8 cellular contexts compared by ENCODE assay signal in the genomic region with DNA sequence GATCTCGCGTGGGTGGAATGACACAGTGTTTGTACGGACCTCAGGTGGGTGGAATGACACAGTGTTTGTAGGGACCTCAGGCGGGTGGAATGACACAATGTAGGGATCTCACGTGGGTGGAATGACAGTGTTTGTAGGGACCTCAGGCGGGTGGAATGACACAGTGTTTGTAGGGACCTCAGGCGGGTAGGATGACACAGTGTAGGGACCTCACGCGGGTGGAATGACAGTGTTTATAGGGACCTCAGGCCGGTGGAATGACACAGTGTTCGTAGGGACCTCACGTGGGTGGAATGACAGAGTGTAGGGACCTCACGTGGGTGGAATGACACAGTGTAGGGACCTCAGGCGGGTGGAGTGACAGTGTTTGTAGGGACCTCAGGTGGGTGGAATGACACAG. TPM values are rescaled to one million over a fixed set of nuclear protein-coding genes. Genes with fewer than 3 reads are reported as not detected.
A peak's percentile ranks its signal among the peaks of the same experiment; 100 is the strongest.
DNase-seq lines count a peak whose midpoint lies in the region; ATAC-seq and TF ChIP-seq lines count a peak whose summit lies in the region.
"Not testable (repeated sequence)": the region's sequence is repeated elsewhere in the genome, so short reads cannot be mapped to it uniquely, and the experiment has no call there.

No MANE protein-coding gene starts in this region.

- not testable (repeated sequence) for TF ChIP-seq CTCF in upper lobe of right lung (IDR thresholded peaks at IDR 0.05)

- not testable (repeated sequence) for H3K9me3 Mint-ChIP-seq in T-helper 2 cell treated with Interferon-gamma antibody and Interleukin-4, amounts not matched to agents 5 μg/mL and 100 μg/mL, for 36 hours; memory B cell
- H3K9me3 Mint-ChIP-seq in activated T-cell treated with anti-CD3 and anti-CD28 coated beads, Interleukin-2, amount 50 U/mL, for 24 hours = peaks cover 39% of the 10 kb centered on the region
- H3K9me3 Mint-ChIP-seq in activated naive CD8-positive, alpha-beta T cell treated with anti-CD3 and anti-CD28 coated beads, Interleukin-2, amount 50 U/mL, for 24 hours = peaks cover 27% of the 10 kb centered on the region

- not testable (repeated sequence) for H3K36me3 ChIP-seq in upper lobe of right lung

- intact Hi-C loops in upper lobe of right lung (cut with DNase I) = not testable (repeated sequence)

- H3K27me3 Mint-ChIP-seq in T-helper 2 cell treated with Interferon-gamma antibody and Interleukin-4, amounts not matched to agents 5 μg/mL and 100 μg/mL, for 36 hours (ENCODE audit: low read depth); activated T-cell treated with anti-CD3 and anti-CD28 coated beads, Interleukin-2, amount 50 U/mL, for 24 hours; activated naive CD8-positive, alpha-beta T cell treated with anti-CD3 and anti-CD28 coated beads, Interleukin-2, amount 50 U/mL, for 24 hours; memory B cell: not testable (repeated sequence)

- peaks cover 27% of the 10 kb centered on the region for H3K36me3 Mint-ChIP-seq in T-helper 2 cell treated with Interferon-gamma antibody and Interleukin-4, amounts not matched to agents 5 μg/mL and 100 μg/mL, for 36 hours (ENCODE audit: low read depth)
- peaks cover 79% of the 10 kb centered on the region for H3K36me3 Mint-ChIP-seq in activated T-cell treated with anti-CD3 and anti-CD28 coated beads, Interleukin-2, amount 50 U/mL, for 24 hours (ENCODE audit: low read depth)
- H3K36me3 Mint-ChIP-seq in activated naive CD8-positive, alpha-beta T cell treated with anti-CD3 and anti-CD28 coated beads, Interleukin-2, amount 50 U/mL, for 24 hours (ENCODE audit: low read depth) = peaks cover 65% of the 10 kb centered on the region
- H3K36me3 Mint-ChIP-seq in memory B cell = not testable (repeated sequence)

- H3K9me3 ChIP-seq in upper lobe of right lung = not testable (repeated sequence)

- not testable (repeated sequence) for H3K27ac Mint-ChIP-seq in T-helper 2 cell treated with Interferon-gamma antibody and Interleukin-4, amounts not matched to agents 5 μg/mL and 100 μg/mL, for 36 hours
- H3K27ac Mint-ChIP-seq in activated T-cell treated with anti-CD3 and anti-CD28 coated beads, Interleukin-2, amount 50 U/mL, for 24 hours = peak overlapping the region; percentile 93
- H3K27ac Mint-ChIP-seq in activated naive CD8-positive, alpha-beta T cell treated with anti-CD3 and anti-CD28 coated beads, Interleukin-2, amount 50 U/mL, for 24 hours = peak overlapping the region; percentile 92
- peak overlapping the region; percentile 40 for H3K27ac Mint-ChIP-seq in memory B cell

- not testable (repeated sequence) for H3K4me1 Mint-ChIP-seq in T-helper 2 cell treated with Interferon-gamma antibody and Interleukin-4, amounts not matched to agents 5 μg/mL and 100 μg/mL, for 36 hours (ENCODE audit: low read depth)
- H3K4me1 Mint-ChIP-seq in activated T-cell treated with anti-CD3 and anti-CD28 coated beads, Interleukin-2, amount 50 U/mL, for 24 hours (ENCODE audit: low read depth) = peaks cover 76% of the 10 kb centered on the region
- H3K4me1 Mint-ChIP-seq in activated naive CD8-positive, alpha-beta T cell treated with anti-CD3 and anti-CD28 coated beads, Interleukin-2, amount 50 U/mL, for 24 hours = peaks cover 71% of the 10 kb centered on the region
- peaks cover 49% of the 10 kb centered on the region for H3K4me1 Mint-ChIP-seq in memory B cell

- not testable (repeated sequence) for H3K4me3 Mint-ChIP-seq in T-helper 2 cell treated with Interferon-gamma antibody and Interleukin-4, amounts not matched to agents 5 μg/mL and 100 μg/mL, for 36 hours; activated T-cell treated with anti-CD3 and anti-CD28 coated beads, Interleukin-2, amount 50 U/mL, for 24 hours
- H3K4me3 Mint-ChIP-seq in activated naive CD8-positive, alpha-beta T cell treated with anti-CD3 and anti-CD28 coated beads, Interleukin-2, amount 50 U/mL, for 24 hours = peak overlapping the region; percentile 25
- peak overlapping the region; percentile 2 for H3K4me3 Mint-ChIP-seq in memory B cell

- not testable (repeated sequence) for H3K4me3 ChIP-seq in upper lobe of right lung

- peak; percentile 4 for DNase-seq in CD1c-positive myeloid dendritic cell (ENCODE audit: extremely low spot score)
- peak; percentile 32 for DNase-seq in T-helper 2 cell treated with Interferon-gamma antibody and Interleukin-4, amounts not matched to agents 5 μg/mL and 100 μg/mL, for 36 hours (ENCODE audit: low spot score)
- DNase-seq in activated T-cell treated with anti-CD3 and anti-CD28 coated beads, Interleukin-2, amount 50 U/mL, for 24 hours; activated naive CD8-positive, alpha-beta T cell treated with anti-CD3 and anti-CD28 coated beads, Interleukin-2, amount 50 U/mL, for 24 hours; memory B cell (ENCODE audit: low spot score in 2 of 2): not testable (repeated sequence)
- DNase-seq in activated naive CD4-positive, alpha-beta T cell treated with Interleukin-2 at 50 U/mL for 16 hours = peak; percentile 32
- peak; percentile 54 for DNase-seq in stimulated activated CD4-positive, alpha-beta T cell treated with anti-CD3 and anti-CD28 coated beads, Interleukin-1b, Interleukin-23, amount 100 ng/mL, for 48 hours
- DNase-seq in upper lobe of right lung = peak; percentile 4

- H3K27ac ChIP-seq in upper lobe of right lung = not testable (repeated sequence)

- ATAC-seq in activated naive CD8-positive, alpha-beta T cell treated with anti-CD3 and anti-CD28 coated beads, Interleukin-2, amount 50 U/mL, for 24 hours; memory B cell (ENCODE audit: low read depth); upper lobe of right lung: not testable (repeated sequence)

- H3K27me3 ChIP-seq in upper lobe of right lung = not testable (repeated sequence)

- H3K4me1 ChIP-seq in upper lobe of right lung = not testable (repeated sequence)

RNA-seq across cellular contexts. Expression of a gene that starts 18.7 kb away (rescaled TPM):
- 28.3 TPM for total RNA-seq in upper lobe of right lung
